Comparison of ENCODE assay signal across 22 cellular contexts in genomic region chr19:18912933-18913332, GRCh38. TPM values are rescaled to one million over a fixed set of nuclear protein-coding genes. Genes with fewer than 3 reads are reported as not detected.
"Had no signal": no experiment of that assay in that cellular context is flagged by ENCODE, and none has a peak within 500 bp of the region (broad histone marks: within the 10 kb centered on the region; RNA-seq: fewer than 3 reads in every experiment).

No MANE protein-coding gene starts in this region.

- H3K27ac Mint-ChIP-seq: naive thymus-derived CD4-positive, alpha-beta T cell; nephron progenitor cell had no signal

- H3K27me3 ChIP-seq: dorsolateral prefrontal cortex, gastroesophageal sphincter, neutrophil, right atrium auricular region, sigmoid colon, stomach, transverse colon had no signal

- ATAC-seq: gastroesophageal sphincter; left lobe of liver; naive thymus-derived CD4-positive, alpha-beta T cell had no signal

- H3K27me3 Mint-ChIP-seq: naive thymus-derived CD4-positive, alpha-beta T cell had no signal

- H3K27ac ChIP-seq: gastroesophageal sphincter, neutrophil, right atrium auricular region, sigmoid colon, skin epidermis, stomach, thoracic aorta, transverse colon had no signal

- H3K4me3 Mint-ChIP-seq: naive thymus-derived CD4-positive, alpha-beta T cell; nephron progenitor cell had no signal

- DNase-seq: cortex of kidney; dorsolateral prefrontal cortex; effector CD8-positive, alpha-beta T cell; glutamatergic neuron; islet precursor cell; mammary epithelial cell; naive thymus-derived CD4-positive, alpha-beta T cell; nephron progenitor cell; sigmoid colon; stimulated activated CD4-positive, alpha-beta T cell treated with anti-CD3 and anti-CD28 coated beads, Interleukin-2, amount 100 ng/mL, for 24 hours; stimulated activated CD4-positive, alpha-beta T cell treated with anti-CD3 and anti-CD28 coated beads, Interleukin-4, amount 100 ng/mL, for 4 hours; stimulated activated naive CD4-positive, alpha-beta T cell; stomach; substantia nigra; transverse colon had no signal

- H3K4me3 ChIP-seq: dorsolateral prefrontal cortex, gastroesophageal sphincter, right atrium auricular region, sigmoid colon, skin epidermis, stomach, thoracic aorta, transverse colon had no signal

- H3K9me3 ChIP-seq: gastroesophageal sphincter, neutrophil, right atrium auricular region, sigmoid colon, stomach, thoracic aorta, transverse colon had no signal

- H3K9me3 Mint-ChIP-seq: naive thymus-derived CD4-positive, alpha-beta T cell; nephron progenitor cell had no signal

RNA-seq across cellular contexts. Expression of gene CERS1, which starts 17.0 kb away (rescaled TPM):
- total RNA-seq: mononuclear cell; naive thymus-derived CD4-positive, alpha-beta T cell; transverse colon had no signal
- polyA plus RNA-seq: naive thymus-derived CD4-positive, alpha-beta T cell had no signal

RNA-seq across cellular contexts. Expression of gene HOMER3, which starts 28.1 kb away (rescaled TPM):
- polyA plus RNA-seq: naive thymus-derived CD4-positive, alpha-beta T cell had no signal
